ENCODE assay signal across 1 cellular context in genomic region chr21:25735221-25735894, GRCh38.
A peak's percentile ranks its signal among the peaks of the same experiment; 100 is the strongest.
TF ChIP-seq lines count a peak whose summit lies in the region.

No MANE protein-coding gene starts in this region.

TF ChIP-seq in H1, 55 proteins besides CTCF, POLR2A, EP300 and RAD21:
- TF ChIP-seq CTBP2 (IDR thresholded peaks at IDR 0.05; ENCODE audit: borderline replicate concordance, insufficient read depth, insufficient read length, low read length) (no peak), ATF2 (IDR thresholded peaks at IDR 0.05; ENCODE audit: low read length) (no peak), TBP (IDR thresholded peaks at IDR 0.05; ENCODE audit: low read depth, low read length) (no peak; the same call in 1 of the 2 replicates), TEAD4 (IDR thresholded peaks at IDR 0.05; ENCODE audit: low read depth, low read length) (no peak), YY1 (IDR thresholded peaks at IDR 0.05; ENCODE audit: low read depth, low read length) (peak; percentile 9; the same call in 1 of the 2 replicates), MAX (IDR thresholded peaks at IDR 0.05) (peak; percentile 91; the same call in 1 of the 2 replicates), CHD7 (IDR thresholded peaks at IDR 0.05; ENCODE audit: insufficient replicate concordance, low read length) (no peak), CHD1 (IDR thresholded peaks at IDR 0.05; ENCODE audit: low read depth, low read length) (no peak), NRF1 (IDR thresholded peaks at IDR 0.05; ENCODE audit: low read depth, low read length) (no peak), ZNF274 (IDR thresholded peaks at IDR 0.05; ENCODE audit: borderline replicate concordance, extremely low read depth, low read length) (no peak), RNF2 (IDR thresholded peaks at IDR 0.05; ENCODE audit: borderline replicate concordance, low read depth, low read length, missing control alignments, poor library complexity, severe bottlenecking) (no peak), SAP30 (IDR thresholded peaks at IDR 0.05; ENCODE audit: insufficient read depth, insufficient replicate concordance, low read length) (no peak), JUND (IDR thresholded peaks at IDR 0.05; ENCODE audit: low read length) (no peak), GTF2F1 (IDR thresholded peaks at IDR 0.05; ENCODE audit: borderline replicate concordance, low read depth, low read length) (0 out of 2 replicates have a peak, but pooled peaks have one; percentile 8), KDM1A (IDR thresholded peaks at IDR 0.05; ENCODE audit: borderline replicate concordance, low read length) (no peak), SIRT6 (IDR thresholded peaks at IDR 0.05; ENCODE audit: low read length) (no peak), RXRA (IDR thresholded peaks at IDR 0.05; ENCODE audit: insufficient read depth, low read depth, low read length) (no peak), GABPA (IDR thresholded peaks at IDR 0.05; ENCODE audit: borderline replicate concordance, insufficient read depth, low read length) (no peak; the same call in 1 of the 2 replicates), BACH1 (IDR thresholded peaks at IDR 0.05; ENCODE audit: low read length) (no peak), RFX5 (IDR thresholded peaks at IDR 0.05; ENCODE audit: borderline replicate concordance, low read depth, low read length) (no peak), POLR2AphosphoS5 (IDR thresholded peaks at IDR 0.05; ENCODE audit: low read depth, low read length) (peak; percentile 72), SIN3A (conservative IDR thresholded peaks at IDR 0.05 in 1 of 2, IDR thresholded peaks at IDR 0.05 in 1 of 2; ENCODE audit: low read depth in 1 of 2, low read length in 2 of 2) (peak; percentile 16 to 56; a peak in 2 of 4 replicates), TAF1 (IDR thresholded peaks at IDR 0.05; ENCODE audit: low read depth, low read length) (0 out of 2 replicates have a peak, but pooled peaks have one; percentile 5), SIX5 (IDR thresholded peaks at IDR 0.05; ENCODE audit: low read depth, low read length) (0 out of 2 replicates have a peak, but pooled peaks have one; percentile 35), TAF7 (optimal IDR thresholded peaks at IDR 0.05; ENCODE audit: borderline replicate concordance, low read depth, low read length) (no peak), HDAC2 (IDR thresholded peaks at IDR 0.05; ENCODE audit: borderline replicate concordance in 1 of 2, low read depth in 2 of 2, low read length in 2 of 2) (no peak), USF2 (IDR thresholded peaks at IDR 0.05; ENCODE audit: low read length) (no peak), PHF8 (conservative IDR thresholded peaks at IDR 0.05; ENCODE audit: low read depth, low read length) (peak; percentile 97), ASH2L (IDR thresholded peaks at IDR 0.05; ENCODE audit: low read length) (peak; percentile 74), KDM4A (IDR thresholded peaks at IDR 0.05; ENCODE audit: low read depth, low read length, severe bottlenecking) (peak; percentile 32), HDAC6 (IDR thresholded peaks at IDR 0.05; ENCODE audit: low read depth, low read length) (no peak), EGR1 (IDR thresholded peaks at IDR 0.05; ENCODE audit: borderline replicate concordance, low read depth, low read length) (no peak), MAFK (IDR thresholded peaks at IDR 0.05; ENCODE audit: low read depth, low read length) (no peak), SUZ12 (IDR thresholded peaks at IDR 0.05; ENCODE audit: low read length) (no peak), CEBPB (IDR thresholded peaks at IDR 0.05; ENCODE audit: low read depth, low read length) (no peak), SP1 (IDR thresholded peaks at IDR 0.05; ENCODE audit: low read depth, low read length) (no peak), TCF12 (IDR thresholded peaks at IDR 0.05; ENCODE audit: low read depth, low read length) (no peak), RBBP5 (IDR thresholded peaks at IDR 0.05; ENCODE audit: borderline replicate concordance, low read depth, low read length) (peak; percentile 41; the same call in 1 of the 2 replicates), E2F6 (IDR thresholded peaks at IDR 0.05) (peak; percentile 91), SP2 (IDR thresholded peaks at IDR 0.05; ENCODE audit: low read length) (no peak), ATF3 (IDR thresholded peaks at IDR 0.05; ENCODE audit: insufficient read depth, low read depth, low read length) (no peak)
